ENCODE assay signal across 19 cellular contexts in genomic region chr11:126417463-126417862, GRCh38.
DNase-seq lines count a peak whose midpoint lies in the region; ATAC-seq, FAIRE-seq and TF ChIP-seq lines count a peak whose summit lies in the region.
"Had no signal": no experiment of that assay in that cellular context is flagged by ENCODE, and none has a peak within 500 bp of the region (broad histone marks: within the 10 kb centered on the region; RNA-seq: fewer than 3 reads in every experiment).

No MANE protein-coding gene starts in this region.

- H3K4me1 ChIP-seq in GM23338 (ENCODE audit: insufficient read depth) (peaks cover 11% of the 10 kb centered on the region; the same call in 1 of the 2 replicates), gastroesophageal sphincter (peaks cover 12 to 63% (median 26%) of the 10 kb centered on the region in 3 donors)

- no peak for TF ChIP-seq EP300 in gastroesophageal sphincter (IDR thresholded peaks at IDR 0.05)

- peaks cover 12% of the 10 kb centered on the region for H3K27me3 Mint-ChIP-seq in GM23338 (ENCODE audit: insufficient read depth, low read depth, poor library complexity)

- H3K9me2 ChIP-seq in GM23338 (ENCODE audit: insufficient read depth): no peaks in the 10 kb centered on the region

- peak overlapping the region; percentile 71; the same call in 1 of the 2 replicates for H3K4me2 ChIP-seq in GM23338

- 0 out of 2 replicates have a peak, but pooled peaks cover 3% of the 10 kb centered on the region for H3F3A ChIP-seq in GM23338 (replicated peaks; ENCODE audit: low read depth)

- no peak overlapping the region for H3K4me3 Mint-ChIP-seq in GM23338

- H3K4me1 Mint-ChIP-seq in GM23338: peaks cover 8% of the 10 kb centered on the region

- no peaks in the 10 kb centered on the region for H3K9me3 Mint-ChIP-seq in GM23338

- ATAC-seq in GM23338 (no peak), gastroesophageal sphincter (no peak)

- H3K36me3 ChIP-seq in GM23338 (ENCODE audit: insufficient read depth) (no peaks in the 10 kb centered on the region), gastroesophageal sphincter (peaks cover 0 to 16% of the 10 kb centered on the region in 2 donors)

- peak overlapping the region; percentile 73; the same call in 1 of the 2 replicates for H2AFZ ChIP-seq in GM23338

- TF ChIP-seq CTCF in GM23338 (conservative IDR thresholded peaks at IDR 0.05; ENCODE audit: low read depth in 2 of 2): no peak
- no peak for TF ChIP-seq CTCF in VCaP (conservative IDR thresholded peaks at IDR 0.05)
- TF ChIP-seq CTCF in gastroesophageal sphincter (IDR thresholded peaks at IDR 0.05): no peak

- no peaks in the 10 kb centered on the region for H4K20me1 ChIP-seq in GM23338 (replicated peaks; ENCODE audit: insufficient read depth)

- no peak overlapping the region for H3K27ac Mint-ChIP-seq in GM23338

- no peak overlapping the region for H3K27ac ChIP-seq in GM23338 (ENCODE audit: low read depth)
- peak overlapping the region; percentile 70 for H3K27ac ChIP-seq in VCaP
- H3K27ac ChIP-seq in gastroesophageal sphincter: peak overlapping the region in 3 of 4 donors; percentile 86 to 89 (median 88)
- H3K27ac ChIP-seq in temporal lobe (ENCODE audit: low read depth, low read length): peak overlapping the region; percentile 82
- H3K27ac ChIP-seq: SJSA1 had no signal

- H3K79me2 ChIP-seq in GM23338 (replicated peaks; ENCODE audit: insufficient read depth): no peaks in the 10 kb centered on the region

- no peaks in the 10 kb centered on the region for H3K9me3 ChIP-seq in gastroesophageal sphincter
- H3K9me3 ChIP-seq: SJSA1 had no signal

- peak overlapping the region; percentile 56; the same call in 1 of the 2 replicates for H3K4me3 ChIP-seq in GM23338
- no peak overlapping the region for H3K4me3 ChIP-seq in gastroesophageal sphincter
- H3K4me3 ChIP-seq: SJSA1 had no signal

- 54 to 63% methylated on average over 2 of the region's 2 CpGs for WGBS in gastroesophageal sphincter (ENCODE audit: low coverage in 1 of 2), 2 donors

- DNase-seq in GM23338 (ENCODE audit: low spot score) (no peak), NCI-H226 (no peak), frontal cortex (ENCODE audit: low spot score in 2 of 2) (no peak), medulla oblongata (ENCODE audit: extremely low spot score) (no peak)
- DNase-seq: activated CD4-positive, CD25-positive, alpha-beta regulatory T cell treated with anti-CD3 and anti-CD28 coated beads, Interleukin-2, amount 50 U/mL, for 72 hours; activated gamma-delta T cell treated with Interleukin-2 at 50 U/mL for 16 hours; AML-193; erythroblast; glutamatergic neuron; H7; KBM-7; mesendoderm; OCI-M1; retina; T-helper 9 cell had no signal

- no peak for TF ChIP-seq POLR2A in gastroesophageal sphincter (IDR thresholded peaks at IDR 0.05)

- 0 out of 2 replicates have a peak, but pooled peaks cover 3% of the 10 kb centered on the region for H3K27me3 ChIP-seq in GM23338 (ENCODE audit: insufficient read depth)
- no peaks in the 10 kb centered on the region for H3K27me3 ChIP-seq in gastroesophageal sphincter
- H3K27me3 ChIP-seq: SJSA1 had no signal

- FAIRE-seq in frontal cortex (lab: Jason Lieb, UNC): no peak

- H3K36me3 Mint-ChIP-seq in GM23338 (ENCODE audit: low read depth): no peaks in the 10 kb centered on the region

TF ChIP-seq in GM23338, 12 proteins besides CTCF, POLR2A, EP300 and RAD21:
- TF ChIP-seq STAT1 (IDR thresholded peaks at IDR 0.05; ENCODE audit: unreplicated experiment) (no peak), NANOG (IDR thresholded peaks at IDR 0.05; ENCODE audit: borderline replicate concordance) (no peak), REST (IDR thresholded peaks at IDR 0.05; ENCODE audit: unreplicated experiment) (no peak), EZH2 (IDR thresholded peaks at IDR 0.05; ENCODE audit: low read depth, unreplicated experiment) (no peak), EZH2phosphoT487 (IDR thresholded peaks at IDR 0.05; ENCODE audit: unreplicated experiment) (no peak), POLR2AphosphoS5 (IDR thresholded peaks at IDR 0.05; ENCODE audit: low read depth) (no peak)
